Comparison of ENCODE assay signal across 29 cellular contexts in the genomic region with DNA sequence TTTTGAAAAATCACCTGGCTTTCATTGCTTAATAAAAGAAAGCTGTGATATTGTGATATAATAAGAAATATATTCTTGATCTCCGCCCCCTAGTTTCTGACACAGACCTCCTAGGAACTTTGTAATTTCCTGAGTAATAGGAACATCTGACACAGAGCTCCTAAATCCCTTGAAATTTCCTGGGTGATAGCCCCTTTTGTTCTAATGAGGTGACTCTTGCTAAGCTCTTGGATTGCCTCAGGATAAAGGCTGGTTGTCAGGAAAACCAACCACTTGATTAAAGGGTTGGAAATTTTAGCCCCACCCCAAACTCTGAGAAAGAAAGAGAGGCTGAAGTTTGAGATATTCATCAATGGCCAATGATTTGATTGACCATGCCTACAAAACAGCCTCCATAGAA.
"Had no signal": no experiment of that assay in that cellular context is flagged by ENCODE, and none has a peak within 500 bp of the region (broad histone marks: within the 10 kb centered on the region; RNA-seq: fewer than 3 reads in every experiment).

No MANE protein-coding gene starts in this region.

- H3K27me3 Mint-ChIP-seq: naive B cell; progenitor cell of endocrine pancreas; stimulated activated naive B cell treated with anti-CD40 and anti-IgM and Interleukin-4, amounts not matched to agents 10 μg/mL and 1 μg/mL and 100 μg/mL, for 72 hours; stimulated activated naive CD8-positive, alpha-beta T cell treated with anti-CD3 and anti-CD28 coated beads, Interleukin-15, Interleukin-2, amounts not matched to agents 100 ng/mL and 50 ng/mL, for 24 hours; type B pancreatic cell had no signal

- H3K27ac ChIP-seq: ovary, parathyroid adenoma, psoas muscle, right lobe of liver, sigmoid colon, suprapubic skin, testis, tibial artery, transverse colon, upper lobe of right lung, uterus had no signal

- DNase-seq: naive B cell; natural killer cell; occipital lobe; ovary; posterior cingulate gyrus; psoas muscle; right cardiac atrium; right lobe of liver; sigmoid colon; small intestine; stimulated activated CD4-positive, alpha-beta T cell treated with anti-CD3 and anti-CD28 coated beads, Interleukin-15, amount 100 ng/mL, for 24 hours; stimulated activated CD4-positive, alpha-beta T cell treated with anti-CD3 and anti-CD28 coated beads, Interleukin-2, amount 100 ng/mL, for 24 hours; stimulated activated CD4-positive, alpha-beta T cell treated with anti-CD3 and anti-CD28 coated beads, Interleukin-2, amount 100 ng/mL, for 48 hours; stimulated activated CD4-positive, alpha-beta T cell treated with anti-CD3 and anti-CD28 coated beads, Interleukin-4, amount 100 ng/mL, for 24 hours; stimulated activated naive B cell treated with anti-CD40 and anti-IgM and Interleukin-4, amounts not matched to agents 10 μg/mL and 1 μg/mL and 100 μg/mL, for 72 hours; stimulated activated naive CD4-positive, alpha-beta T cell treated with Interleukin-2 at 50 U/mL for 16 hours; substantia nigra; testis; tibial artery; transverse colon; upper lobe of right lung; uterus had no signal

- ATAC-seq: natural killer cell; psoas muscle; right cardiac atrium; right lobe of liver; stimulated activated effector memory CD8-positive, alpha-beta T cell treated with anti-CD3 and anti-CD28 coated beads, Interleukin-12 subunit alpha, Interleukin-12 subunit beta, amount 100 ng/mL, for 72 hours; stimulated activated naive B cell treated with anti-CD40 and anti-IgM and Interleukin-4, amounts not matched to agents 10 μg/mL and 1 μg/mL and 100 μg/mL, for 72 hours; upper lobe of right lung had no signal

- H3K9ac ChIP-seq: parathyroid adenoma had no signal

- H3K27ac Mint-ChIP-seq: naive B cell; natural killer cell; nephron; progenitor cell of endocrine pancreas; stimulated activated effector memory CD8-positive, alpha-beta T cell treated with anti-CD3 and anti-CD28 coated beads, Interleukin-12 subunit alpha, Interleukin-12 subunit beta, amount 100 ng/mL, for 72 hours; stimulated activated naive B cell treated with anti-CD40 and anti-IgM and Interleukin-4, amounts not matched to agents 10 μg/mL and 1 μg/mL and 100 μg/mL, for 72 hours; stimulated activated naive CD8-positive, alpha-beta T cell treated with anti-CD3 and anti-CD28 coated beads, Interleukin-15, Interleukin-2, amounts not matched to agents 100 ng/mL and 50 ng/mL, for 24 hours; type B pancreatic cell had no signal

- H3K4me1 Mint-ChIP-seq: naive B cell; natural killer cell; nephron; stimulated activated effector memory CD8-positive, alpha-beta T cell treated with anti-CD3 and anti-CD28 coated beads, Interleukin-12 subunit alpha, Interleukin-12 subunit beta, amount 100 ng/mL, for 72 hours; stimulated activated naive B cell treated with anti-CD40 and anti-IgM and Interleukin-4, amounts not matched to agents 10 μg/mL and 1 μg/mL and 100 μg/mL, for 72 hours had no signal

- H3K4me3 Mint-ChIP-seq: naive B cell; natural killer cell; nephron; stimulated activated effector memory CD8-positive, alpha-beta T cell treated with anti-CD3 and anti-CD28 coated beads, Interleukin-12 subunit alpha, Interleukin-12 subunit beta, amount 100 ng/mL, for 72 hours; stimulated activated naive B cell treated with anti-CD40 and anti-IgM and Interleukin-4, amounts not matched to agents 10 μg/mL and 1 μg/mL and 100 μg/mL, for 72 hours; stimulated activated naive CD8-positive, alpha-beta T cell treated with anti-CD3 and anti-CD28 coated beads, Interleukin-15, Interleukin-2, amounts not matched to agents 100 ng/mL and 50 ng/mL, for 24 hours; type B pancreatic cell had no signal

- H3K36me3 ChIP-seq: ovary, right lobe of liver, sigmoid colon, suprapubic skin, tibial artery, transverse colon, upper lobe of right lung, uterus had no signal

- H3K27me3 ChIP-seq: ovary, right lobe of liver, sigmoid colon, suprapubic skin, testis, tibial artery, transverse colon, upper lobe of right lung, uterus had no signal

- H2AFZ ChIP-seq: parathyroid adenoma had no signal

- H3K9me3 ChIP-seq: ovary, psoas muscle, right lobe of liver, sigmoid colon, suprapubic skin, testis, tibial artery, transverse colon, upper lobe of right lung, uterus had no signal

- H3K4me3 ChIP-seq: ovary, psoas muscle, right lobe of liver, sigmoid colon, suprapubic skin, testis, tibial artery, transverse colon, upper lobe of right lung, uterus had no signal

- H3K9me3 Mint-ChIP-seq: type B pancreatic cell had no signal

- H3K4me1 ChIP-seq: parathyroid adenoma, psoas muscle, right lobe of liver, suprapubic skin, testis, tibial artery, transverse colon, upper lobe of right lung, uterus had no signal

- H3K36me3 Mint-ChIP-seq: naive B cell; stimulated activated effector memory CD8-positive, alpha-beta T cell treated with anti-CD3 and anti-CD28 coated beads, Interleukin-12 subunit alpha, Interleukin-12 subunit beta, amount 100 ng/mL, for 72 hours; stimulated activated naive B cell treated with anti-CD40 and anti-IgM and Interleukin-4, amounts not matched to agents 10 μg/mL and 1 μg/mL and 100 μg/mL, for 72 hours; type B pancreatic cell had no signal

- H3K79me2 ChIP-seq: parathyroid adenoma had no signal
